20 cellular contexts compared by ENCODE assay signal in the genomic region with DNA sequence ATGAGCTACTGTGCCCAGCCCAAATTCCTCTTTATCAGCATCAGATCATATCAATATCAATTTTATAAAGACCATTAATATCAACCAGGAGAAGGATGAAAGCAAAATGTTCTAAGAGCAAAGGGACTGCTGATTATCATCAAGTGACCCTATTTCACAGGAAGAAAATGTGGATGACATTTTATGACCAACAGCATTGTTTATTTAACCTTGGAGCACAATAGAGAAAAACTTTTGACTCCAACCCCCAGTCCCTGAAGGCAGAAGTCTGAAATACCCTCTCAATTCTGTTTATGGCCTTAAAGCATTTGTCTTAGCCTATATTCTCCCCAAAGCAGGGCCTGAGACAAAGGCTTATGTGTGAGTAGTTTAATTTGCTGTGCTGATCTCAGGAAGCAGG.
"Had no signal": no experiment of that assay in that cellular context is flagged by ENCODE, and none has a peak within 500 bp of the region (broad histone marks: within the 10 kb centered on the region; RNA-seq: fewer than 3 reads in every experiment).

No MANE protein-coding gene starts in this region.

- DNase-seq: Kasumi-1, MM.1S, NCI-H1092 treated with DMSO at 0.1 percent for 48 hours, NCI-H1436, NCI-H1694, NCI-H187 treated with DMSO at 0.1 percent for 48 hours, NCI-H2227 treated with DMSO at 0.1 percent for 48 hours, NCI-H510A, NCI-H524 treated with DMSO at 0.1 percent for 48 hours, NCI-H69, NCI-H774, Right ventricle myocardium superior, RPMI8226, SIG-M5 had no signal

- H3K27ac Mint-ChIP-seq: IgD-negative memory B cell had no signal

- H3K27me3 Mint-ChIP-seq: IgD-negative memory B cell had no signal

- H3K9me3 Mint-ChIP-seq: IgD-negative memory B cell had no signal

- H3K4me3 ChIP-seq: K562, SJSA1, SK-N-MC had no signal

- H3K36me3 Mint-ChIP-seq: IgD-negative memory B cell had no signal

- H3K27ac ChIP-seq: KMS-11, SJSA1, SK-N-MC had no signal

- H3K27me3 ChIP-seq: SJSA1 had no signal

- H3K9me3 ChIP-seq: SJSA1 had no signal

- H3K4me1 ChIP-seq: SJSA1 had no signal

- H3K4me1 Mint-ChIP-seq: IgD-negative memory B cell had no signal

- H3K9ac ChIP-seq: KMS-11 had no signal

- FAIRE-seq: K562, RCC 7860 had no signal

- H3K4me2 ChIP-seq: KMS-11 had no signal

- H3K36me3 ChIP-seq: SJSA1 had no signal

- ATAC-seq: K562 had no signal
